ENCODE assay signal across 8 cellular contexts in the genomic region with DNA sequence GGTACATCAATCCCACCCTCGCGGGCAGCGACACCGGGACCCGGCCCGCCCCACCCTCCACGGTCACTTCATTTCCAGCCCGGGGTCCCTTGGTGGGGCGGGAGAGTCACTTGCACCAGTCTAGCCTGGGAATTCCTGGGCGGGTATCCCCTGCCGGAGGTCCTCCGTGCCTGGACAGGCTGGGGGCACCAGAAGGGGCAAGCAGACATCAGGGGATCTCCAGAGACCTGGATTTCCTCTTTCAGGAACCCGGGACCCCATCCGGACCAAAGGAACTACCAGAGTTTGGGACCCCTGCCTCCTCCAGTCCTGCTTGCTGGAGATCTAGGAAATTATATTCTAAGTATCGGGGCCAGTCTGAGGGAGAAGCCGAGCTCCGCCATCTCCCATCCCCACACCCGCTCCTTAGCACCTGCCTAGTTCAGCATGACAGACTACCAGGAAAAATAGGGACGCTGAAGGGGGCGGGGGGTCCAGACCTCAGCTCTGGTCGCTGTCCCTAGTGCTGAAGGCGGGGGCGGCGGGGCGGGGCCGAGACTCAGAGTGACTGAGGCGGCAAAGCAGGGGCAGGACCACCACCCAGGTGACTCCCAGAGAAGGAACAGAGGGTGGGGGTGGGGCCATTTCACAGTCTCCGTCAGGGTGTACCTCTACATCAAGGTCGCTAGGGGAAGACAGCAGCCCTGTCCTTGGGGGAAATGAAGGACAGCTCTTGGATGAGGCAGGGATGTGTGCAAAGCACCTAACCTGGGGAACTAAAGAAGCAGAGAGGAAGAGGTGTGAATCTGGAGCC. TPM values are rescaled to one million over a fixed set of nuclear protein-coding genes. Genes with fewer than 3 reads are reported as not detected.
DNase-seq lines count a peak whose midpoint lies in the region; ATAC-seq and TF ChIP-seq lines count a peak whose summit lies in the region.

No MANE protein-coding gene starts in this region.

- H3K27me3 ChIP-seq in upper lobe of left lung = no peaks in the 10 kb centered on the region

- no peaks in the 10 kb centered on the region for H3K9me3 ChIP-seq in upper lobe of left lung

- ATAC-seq in upper lobe of left lung (ENCODE audit: low FRiP score in 2 of 2) = peak; percentile 39 to 41
- ATAC-seq in GM18519 (IDR thresholded peaks at IDR 0.05; ENCODE audit: low FRiP score, unreplicated experiment) = no peak

- no peaks in the 10 kb centered on the region for H3K36me3 ChIP-seq in upper lobe of left lung

- H3K4me1 ChIP-seq in upper lobe of left lung = peaks cover 14 to 27% (median 19%) of the 10 kb centered on the region in 4 donors

- TF ChIP-seq RAD21 in Ishikawa (IDR thresholded peaks at IDR 0.05; ENCODE audit: low read depth) = peak; percentile 42; the same call in 1 of the 2 replicates

- TF ChIP-seq EP300 in Ishikawa (IDR thresholded peaks at IDR 0.05; ENCODE audit: borderline replicate concordance) = no peak
- TF ChIP-seq EP300 in upper lobe of left lung (IDR thresholded peaks at IDR 0.05) = no peak

- DNase-seq in COR-L47 (lab: John Stamatoyannopoulos, UW) (peak; percentile 88), RPMI7951 (ENCODE audit: low read depth) (peak; percentile 27), glomerular visceral epithelial cell (ENCODE audit: extremely low spot score) (peak; percentile 66), pons (ENCODE audit: low spot score) (peak; percentile 24), upper lobe of left lung (peak; percentile 61 to 93)
- DNase-seq in activated effector memory CD4-positive, alpha-beta T cell treated with Interleukin-2 at 50 U/mL for 16 hours = peak; percentile 53

- peak overlapping the region in 3 of 4 donors; percentile 1 to 77 (median 64) for H3K27ac ChIP-seq in upper lobe of left lung

- peak in 3 of 6 experiments; percentile 10 to 41 (median 13) for TF ChIP-seq CTCF in upper lobe of left lung (IDR thresholded peaks at IDR 0.05)

- TF ChIP-seq POLR2A in upper lobe of left lung (IDR thresholded peaks at IDR 0.05) = no peak

- H3K4me3 ChIP-seq in upper lobe of left lung = peak overlapping the region; percentile 67 to 88 (median 71)

- whole genome bisulfite sequencing in upper lobe of left lung, 2 donors = 2 to 3% methylated on average over 10 to 16 of the region's 29 CpGs

TF ChIP-seq in Ishikawa, 13 proteins besides CTCF, POLR2A, EP300 and RAD21:
- TF ChIP-seq, protein P1, sequence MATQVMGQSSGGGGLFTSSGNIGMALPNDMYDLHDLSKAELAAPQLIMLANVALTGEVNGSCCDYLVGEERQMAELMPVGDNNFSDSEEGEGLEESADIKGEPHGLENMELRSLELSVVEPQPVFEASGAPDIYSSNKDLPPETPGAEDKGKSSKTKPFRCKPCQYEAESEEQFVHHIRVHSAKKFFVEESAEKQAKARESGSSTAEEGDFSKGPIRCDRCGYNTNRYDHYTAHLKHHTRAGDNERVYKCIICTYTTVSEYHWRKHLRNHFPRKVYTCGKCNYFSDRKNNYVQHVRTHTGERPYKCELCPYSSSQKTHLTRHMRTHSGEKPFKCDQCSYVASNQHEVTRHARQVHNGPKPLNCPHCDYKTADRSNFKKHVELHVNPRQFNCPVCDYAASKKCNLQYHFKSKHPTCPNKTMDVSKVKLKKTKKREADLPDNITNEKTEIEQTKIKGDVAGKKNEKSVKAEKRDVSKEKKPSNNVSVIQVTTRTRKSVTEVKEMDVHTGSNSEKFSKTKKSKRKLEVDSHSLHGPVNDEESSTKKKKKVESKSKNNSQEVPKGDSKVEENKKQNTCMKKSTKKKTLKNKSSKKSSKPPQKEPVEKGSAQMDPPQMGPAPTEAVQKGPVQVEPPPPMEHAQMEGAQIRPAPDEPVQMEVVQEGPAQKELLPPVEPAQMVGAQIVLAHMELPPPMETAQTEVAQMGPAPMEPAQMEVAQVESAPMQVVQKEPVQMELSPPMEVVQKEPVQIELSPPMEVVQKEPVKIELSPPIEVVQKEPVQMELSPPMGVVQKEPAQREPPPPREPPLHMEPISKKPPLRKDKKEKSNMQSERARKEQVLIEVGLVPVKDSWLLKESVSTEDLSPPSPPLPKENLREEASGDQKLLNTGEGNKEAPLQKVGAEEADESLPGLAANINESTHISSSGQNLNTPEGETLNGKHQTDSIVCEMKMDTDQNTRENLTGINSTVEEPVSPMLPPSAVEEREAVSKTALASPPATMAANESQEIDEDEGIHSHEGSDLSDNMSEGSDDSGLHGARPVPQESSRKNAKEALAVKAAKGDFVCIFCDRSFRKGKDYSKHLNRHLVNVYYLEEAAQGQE (IDR thresholded peaks at IDR 0.05; ENCODE audit: low read depth) = peak; percentile 90
- TF ChIP-seq EGR1 (IDR thresholded peaks at IDR 0.05) (peak; percentile 100), ZBTB7A (IDR thresholded peaks at IDR 0.05; ENCODE audit: low read depth) (peak; percentile 99), YY1 (IDR thresholded peaks at IDR 0.05; ENCODE audit: low read depth) (no peak), TCF12 (IDR thresholded peaks at IDR 0.05; ENCODE audit: low read depth) (no peak), CREB1 (IDR thresholded peaks at IDR 0.05; ENCODE audit: low read depth) (no peak), NFIC (IDR thresholded peaks at IDR 0.05) (no peak)
- TF ChIP-seq, protein P2, sequence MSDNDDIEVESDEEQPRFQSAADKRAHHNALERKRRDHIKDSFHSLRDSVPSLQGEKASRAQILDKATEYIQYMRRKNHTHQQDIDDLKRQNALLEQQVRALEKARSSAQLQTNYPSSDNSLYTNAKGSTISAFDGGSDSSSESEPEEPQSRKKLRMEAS (IDR thresholded peaks at IDR 0.05) = 0 out of 2 replicates have a peak, but pooled peaks have one; percentile 17
- TF ChIP-seq, protein P3, sequence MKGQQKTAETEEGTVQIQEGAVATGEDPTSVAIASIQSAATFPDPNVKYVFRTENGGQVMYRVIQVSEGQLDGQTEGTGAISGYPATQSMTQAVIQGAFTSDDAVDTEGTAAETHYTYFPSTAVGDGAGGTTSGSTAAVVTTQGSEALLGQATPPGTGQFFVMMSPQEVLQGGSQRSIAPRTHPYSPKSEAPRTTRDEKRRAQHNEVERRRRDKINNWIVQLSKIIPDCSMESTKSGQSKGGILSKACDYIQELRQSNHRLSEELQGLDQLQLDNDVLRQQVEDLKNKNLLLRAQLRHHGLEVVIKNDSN (IDR thresholded peaks at IDR 0.05) = no peak

RNA-seq across cellular contexts. Expression of a gene that starts 0.8 kb away (rescaled TPM):
- 0.36 and 0.59 TPM in 2 replicates for total RNA-seq in RPMI7951 (2014; rRNA removed; shearing (Covaris generic))
- total RNA-seq in upper lobe of left lung = 1 to 10 TPM; 1.1 to 6.3 (median 2.6) TPM

RNA-seq across cellular contexts. Expression of a gene that starts 4.8 kb away (rescaled TPM):
- total RNA-seq in RPMI7951 (2014; rRNA removed; shearing (Covaris generic)) = 13.1 and 20.8 TPM in 2 replicates
- total RNA-seq in upper lobe of left lung = 10 to 100 TPM; 32.7 to 92.2 (median 48.1) TPM

RNA-seq across cellular contexts. Expression of a gene that starts 15.9 kb away (rescaled TPM):
- 69.0 and 73.9 TPM in 2 replicates for total RNA-seq in RPMI7951 (2014; rRNA removed; shearing (Covaris generic))
- 10 to 100 TPM; 61.5 to 96.1 (median 70.4) TPM for total RNA-seq in upper lobe of left lung

RNA-seq across cellular contexts. Expression of a gene that starts 22.8 kb away (rescaled TPM):
- 3.2 and 4.2 TPM in 2 replicates for total RNA-seq in RPMI7951 (2014; rRNA removed; shearing (Covaris generic))
- total RNA-seq in upper lobe of left lung = 10 to 100 TPM in 5 of 6 donors, 1 to 10 TPM in 1; 9.3 to 30.3 (median 20.6) TPM

RNA-seq across cellular contexts. Expression of a gene that starts 23.1 kb away (rescaled TPM):
- not detected in 2 replicates for total RNA-seq in RPMI7951 (2014; rRNA removed; shearing (Covaris generic))
- under 1 TPM in 2 of 6 donors, not detected in 4; 0.14 to 0.17 TPM for total RNA-seq in upper lobe of left lung

Comparison
In these comparisons a context has a peak if more than half of its experiments do, and no peak if none do; other contexts are left out.
1. DNase-seq: peak in every context shown above with its lines; median percentile 88 in COR-L47; 77 in upper lobe of left lung; 66 in glomerular visceral epithelial cell; 53 in activated effector memory CD4-positive, alpha-beta T cell treated with Interleukin-2 at 50 U/mL for 16 hours; 27 in RPMI7951; 24 in pons.